ENCODE assay signal across 17 cellular contexts in genomic region chr5:130549884-130550552, GRCh38.
A peak's percentile ranks its signal among the peaks of the same experiment; 100 is the strongest.
DNase-seq lines count a peak whose midpoint lies in the region; FAIRE-seq and TF ChIP-seq lines count a peak whose summit lies in the region.
"Had no signal": no experiment of that assay in that cellular context is flagged by ENCODE, and none has a peak within 500 bp of the region (broad histone marks: within the 10 kb centered on the region; RNA-seq: fewer than 3 reads in every experiment).

No MANE protein-coding gene starts in this region.

- H3K4me1 Mint-ChIP-seq in Calu3 (ENCODE audit: low read depth, unreplicated experiment) = peaks cover 57% of the 10 kb centered on the region
- H3K4me1 Mint-ChIP-seq: neural progenitor cell had no signal

- peak; percentile 64 for DNase-seq in Calu3
- peak; percentile 60 for DNase-seq in LoVo (ENCODE audit: low spot score)
- DNase-seq in amniotic epithelial cell (ENCODE audit: low read depth) = peak; percentile 60
- DNase-seq in hepatic stellate cell (ENCODE audit: low spot score) = peak; percentile 15
- no peak for DNase-seq in NCI-H2227 (lab: John Stamatoyannopoulos, UW; ENCODE audit: unreplicated experiment)
- no peak for DNase-seq in stomach
- DNase-seq in tibial nerve (ENCODE audit: low spot score in 2 of 2) = no peak
- no peak for DNase-seq in GM12891 (ENCODE audit: insufficient read length, low spot score)
- DNase-seq: activated T-cell treated with anti-CD3 and anti-CD28 coated beads, Interleukin-2, amount 50 U/mL, for 1 hour; CD4-positive, alpha-beta T cell; cortex of kidney; NCI-H345; stimulated activated CD4-positive, alpha-beta T cell treated with anti-CD3 and anti-CD28 coated beads, Interleukin-4, amount 100 ng/mL, for 1 hour had no signal

- H3K4me1 ChIP-seq in stomach (no peaks in the 10 kb centered on the region), tibial nerve (no peaks in the 10 kb centered on the region)
- H3K4me1 ChIP-seq: neural progenitor cell, suprapubic skin had no signal

- TF ChIP-seq EP300 in stomach (IDR thresholded peaks at IDR 0.05) (no peak), tibial nerve (IDR thresholded peaks at IDR 0.05) (no peak)

- no peaks in the 10 kb centered on the region for H3K27me3 Mint-ChIP-seq in Calu3 (ENCODE audit: unreplicated experiment)

- TF ChIP-seq POLR2A in stomach (IDR thresholded peaks at IDR 0.05) (no peak), tibial nerve (IDR thresholded peaks at IDR 0.05) (no peak), GM12891 (IDR thresholded peaks at IDR 0.05; ENCODE audit: low read depth, low read length) (no peak)

- 59 to 80% (median 75%) methylated on average over 5 of the region's 5 CpGs for WGBS in stomach, 5 donors
- 74 to 75% methylated on average over 5 of the region's 5 CpGs for WGBS in tibial nerve, 2 donors

- H3K27me3 ChIP-seq in stomach (no peaks in the 10 kb centered on the region), tibial nerve (no peaks in the 10 kb centered on the region)
- H3K27me3 ChIP-seq: neural progenitor cell, suprapubic skin had no signal

- peaks cover 0 to 4% (median 1%) of the 10 kb centered on the region in 4 donors for H3K9me3 ChIP-seq in stomach
- H3K9me3 ChIP-seq in tibial nerve = no peaks in the 10 kb centered on the region
- H3K9me3 ChIP-seq: suprapubic skin had no signal

- H3K4me3 ChIP-seq in stomach (no peak overlapping the region), tibial nerve (no peak overlapping the region)
- H3K4me3 ChIP-seq: GM12878, neural progenitor cell, suprapubic skin had no signal

- H3K36me3 Mint-ChIP-seq in Calu3 (ENCODE audit: insufficient read depth, unreplicated experiment) = peaks cover 6% of the 10 kb centered on the region
- H3K36me3 Mint-ChIP-seq: neural progenitor cell had no signal

- H3K27ac ChIP-seq in stomach (no peak overlapping the region), tibial nerve (no peak overlapping the region)
- H3K27ac ChIP-seq: neural progenitor cell, suprapubic skin had no signal

- H3K4me3 Mint-ChIP-seq in Calu3 (ENCODE audit: low read depth, unreplicated experiment) = peak overlapping the region; percentile 35
- H3K4me3 Mint-ChIP-seq: CD4-positive, alpha-beta T cell; neural progenitor cell; T-helper 1 cell treated with Interleukin-12 subunit alpha and Interleukin-12 subunit beta and Interleukin-4 antibody, amounts not matched to agents 30 μg/mL and 1 μg/mL, for 36 hours had no signal

- peak overlapping the region; percentile 66 for H3K27ac Mint-ChIP-seq in Calu3 (ENCODE audit: unreplicated experiment)
- H3K27ac Mint-ChIP-seq: CD4-positive, alpha-beta T cell; neural progenitor cell; T-helper 1 cell treated with Interleukin-12 subunit alpha and Interleukin-12 subunit beta and Interleukin-4 antibody, amounts not matched to agents 30 μg/mL and 1 μg/mL, for 36 hours had no signal

- no peak for FAIRE-seq in GM12891 (lab: Jason Lieb, UNC)
- FAIRE-seq: GM12878 had no signal

- no peak for TF ChIP-seq CTCF in Calu3 (IDR thresholded peaks at IDR 0.05; ENCODE audit: unreplicated experiment)
- TF ChIP-seq CTCF in stomach (IDR thresholded peaks at IDR 0.05) = no peak
- no peak for TF ChIP-seq CTCF in tibial nerve (IDR thresholded peaks at IDR 0.05)

- CTCF ChIA-PET in Calu3 (lab: Charles Lee) = interaction anchor here (0.6 kb wide), 1 partner anchor 1335 kb away, joined by 8 read pairs; no protein-coding TSS in a partner anchor

- H3K9me3 Mint-ChIP-seq in Calu3 (ENCODE audit: low read depth, unreplicated experiment) = peaks cover 8% of the 10 kb centered on the region
- H3K9me3 Mint-ChIP-seq: neural progenitor cell had no signal

- no peaks in the 10 kb centered on the region for H3K36me3 ChIP-seq in stomach
- no peaks in the 10 kb centered on the region for H3K36me3 ChIP-seq in tibial nerve
- H3K36me3 ChIP-seq: neural progenitor cell, suprapubic skin had no signal

- TSS peak; percentile 96 for BruUV-seq in Calu3 (replicated peaks; lab: Mats Ljungman, UMichigan)

- intact Hi-C loops in Calu3 (cut with micrococcal nuclease; ENCODE audit: unreplicated experiment) (loop anchor here (5.0 to 10.0 kb wide), 3 partner anchors 148 to 645 kb away; partner anchors contain the start of gene CHSY3), stomach (cut with DNase I; ENCODE audit: low total_unique reads) (no loop called here)

TF ChIP-seq in GM12891, 5 proteins besides CTCF, POLR2A, EP300 and RAD21:
- no peak for TF ChIP-seq SPI1 (IDR thresholded peaks at IDR 0.05; ENCODE audit: low read depth, low read length)
- TF ChIP-seq PAX5 (IDR thresholded peaks at IDR 0.05; ENCODE audit: insufficient read depth, low read length, severe bottlenecking) = no peak
- no peak for TF ChIP-seq TAF1 (IDR thresholded peaks at IDR 0.05; ENCODE audit: low read depth, low read length)
- TF ChIP-seq POU2F2 (IDR thresholded peaks at IDR 0.05; ENCODE audit: low read depth, low read length) = no peak
- no peak for TF ChIP-seq POLR2AphosphoS5 (IDR thresholded peaks at IDR 0.05; ENCODE audit: low read depth, low read length)

Comparison
In these comparisons a context has a peak if more than half of its experiments do, and no peak if none do; other contexts are left out.
1. DNase-seq: peak in Calu3 (single experiment), LoVo (single experiment), amniotic epithelial cell (single experiment) and hepatic stellate cell (single experiment); none in NCI-H2227 (single experiment), stomach (single experiment), tibial nerve (0 of 2) and GM12891 (single experiment).